Comparison of ENCODE assay signal across 15 cellular contexts in the genomic region with DNA sequence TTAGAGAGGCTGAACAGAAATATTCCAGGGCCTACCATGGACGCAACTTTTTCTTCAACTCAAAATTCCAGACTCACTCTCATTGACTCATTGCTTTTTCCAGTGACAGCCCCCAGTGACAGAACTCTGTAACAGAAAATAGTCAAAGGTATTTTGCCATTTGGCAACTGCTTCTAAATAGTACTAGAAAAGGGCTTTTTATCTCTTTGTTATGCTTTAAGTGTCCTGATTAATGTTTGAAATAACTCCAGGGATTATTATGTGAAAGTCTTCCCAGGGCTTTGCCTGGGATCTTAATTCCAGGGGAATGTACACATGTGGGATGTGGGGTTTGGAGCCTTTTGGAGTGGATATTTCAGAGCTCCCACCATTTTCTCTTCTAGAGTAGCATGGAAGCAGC.
"Had no signal": no experiment of that assay in that cellular context is flagged by ENCODE, and none has a peak within 500 bp of the region (broad histone marks: within the 10 kb centered on the region; RNA-seq: fewer than 3 reads in every experiment).

No MANE protein-coding gene starts in this region.

- H3K27me3 ChIP-seq: ascending aorta, thyroid gland had no signal

- ATAC-seq: activated T-cell treated with anti-CD3 and anti-CD28 coated beads, Interleukin-2, amount 50 U/mL, for 72 hours had no signal

- H3K9ac ChIP-seq: parathyroid adenoma had no signal

- H3K4me3 Mint-ChIP-seq: activated naive CD8-positive, alpha-beta T cell treated with anti-CD3 and anti-CD28 coated beads, Interleukin-2, amount 10 ng/mL, durations not matched to agents 7 days and 5 days; activated T-cell treated with anti-CD3 and anti-CD28 coated beads, Interleukin-2, amount 50 U/mL, for 72 hours; mesothelial cell of epicardium; naive B cell had no signal

- H3K4me1 ChIP-seq: parathyroid adenoma, thyroid gland had no signal

- H3K4me3 ChIP-seq: ascending aorta, coronary artery, thyroid gland had no signal

- DNase-seq: activated CD4-positive, alpha-beta T cell treated with anti-CD3 and anti-CD28 coated beads for 1 hour; activated CD4-positive, alpha-beta T cell treated with anti-CD3 and anti-CD28 coated beads, Interleukin-2, amount 50 U/mL, for 48 hours; activated gamma-delta T cell treated with Interleukin-2 at 50 U/mL for 16 hours; activated naive CD8-positive, alpha-beta T cell treated with anti-CD3 and anti-CD28 coated beads, Interleukin-2, amount 10 ng/mL, durations not matched to agents 7 days and 5 days; activated T-cell treated with anti-CD3 and anti-CD28 coated beads, Interleukin-2, amount 50 U/mL, for 72 hours; central memory CD4-positive, alpha-beta T cell; effector CD8-positive, alpha-beta T cell; hypothalamus; naive B cell; small intestine; thyroid gland had no signal

- H3K27ac ChIP-seq: parathyroid adenoma, thyroid gland had no signal

- H3K4me1 Mint-ChIP-seq: naive B cell had no signal

- H3K9me3 Mint-ChIP-seq: activated naive CD8-positive, alpha-beta T cell treated with anti-CD3 and anti-CD28 coated beads, Interleukin-2, amount 10 ng/mL, durations not matched to agents 7 days and 5 days had no signal

- H3K36me3 ChIP-seq: ascending aorta, thyroid gland had no signal

- H2AFZ ChIP-seq: parathyroid adenoma had no signal

- H3K79me2 ChIP-seq: parathyroid adenoma had no signal

- H3K9me3 ChIP-seq: ascending aorta, thyroid gland had no signal

- H3K27ac Mint-ChIP-seq: activated naive CD8-positive, alpha-beta T cell treated with anti-CD3 and anti-CD28 coated beads, Interleukin-2, amount 10 ng/mL, durations not matched to agents 7 days and 5 days; activated T-cell treated with anti-CD3 and anti-CD28 coated beads, Interleukin-2, amount 50 U/mL, for 72 hours; mesothelial cell of epicardium; naive B cell had no signal

- H3K36me3 Mint-ChIP-seq: activated naive CD8-positive, alpha-beta T cell treated with anti-CD3 and anti-CD28 coated beads, Interleukin-2, amount 10 ng/mL, durations not matched to agents 7 days and 5 days; mesothelial cell of epicardium; naive B cell had no signal
